19 cellular contexts compared by ENCODE assay signal in the genomic region with DNA sequence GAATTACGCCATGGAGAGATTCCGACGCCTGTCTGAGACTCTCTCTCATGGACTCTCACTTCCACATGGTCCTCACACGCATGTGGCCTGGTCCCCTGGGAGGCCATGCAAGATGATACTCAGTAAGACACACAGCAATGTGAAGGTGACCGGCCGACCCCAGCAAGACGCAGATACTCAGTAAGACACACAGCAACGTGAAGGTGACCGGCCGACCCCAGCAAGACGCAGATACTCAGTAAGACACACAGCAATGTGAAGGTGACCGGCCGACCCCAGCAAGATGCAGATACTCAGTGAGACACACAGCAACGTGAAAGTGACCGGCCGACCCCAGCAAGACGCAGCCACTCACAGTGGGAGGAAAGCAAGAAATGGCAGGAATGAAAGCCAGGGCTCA.
"Had no signal": no experiment of that assay in that cellular context is flagged by ENCODE, and none has a peak within 500 bp of the region (broad histone marks: within the 10 kb centered on the region; RNA-seq: fewer than 3 reads in every experiment).

No MANE protein-coding gene starts in this region.

- H3K4me1 Mint-ChIP-seq: IgD-negative memory B cell had no signal

- H3K36me3 Mint-ChIP-seq: IgD-negative memory B cell had no signal

- H3K4me3 Mint-ChIP-seq: IgD-negative memory B cell had no signal

- H3K27ac ChIP-seq: KMS-11, RWPE1 had no signal

- ATAC-seq: HepG2, K562 had no signal

- FAIRE-seq: HepG2, K562, RCC 7860 had no signal

- H3K27ac Mint-ChIP-seq: IgD-negative memory B cell had no signal

- H3K9ac ChIP-seq: KMS-11 had no signal

- H3K4me3 ChIP-seq: K562 had no signal

- H3K4me2 ChIP-seq: KMS-11 had no signal

- H3K9me3 Mint-ChIP-seq: IgD-negative memory B cell had no signal

- DNase-seq: Kasumi-1, MM.1S, NCI-H1092 treated with DMSO at 0.1 percent for 48 hours, NCI-H1436, NCI-H187, NCI-H2029, NCI-H2081 treated with DMSO at 0.1 percent for 48 hours, NCI-H226, NCI-H446, NCI-H510A, NCI-H69, NCI-H774, SHP77 had no signal

- H3K27me3 Mint-ChIP-seq: IgD-negative memory B cell had no signal
